Comparison of ENCODE assay signal across 8 cellular contexts in genomic region chr14:34628681-34629135, GRCh38. TPM values are rescaled to one million over a fixed set of nuclear protein-coding genes. Genes with fewer than 3 reads are reported as not detected.
A peak's percentile ranks its signal among the peaks of the same experiment; 100 is the strongest.
DNase-seq lines count a peak whose midpoint lies in the region; ATAC-seq and TF ChIP-seq lines count a peak whose summit lies in the region.

No MANE protein-coding gene starts in this region.

- CTCF ChIA-PET in GM10248 (lab: Yijun Ruan, JAX): no interaction called here

- H3K4me1 ChIP-seq in BLaER1 (peaks cover 28% of the 10 kb centered on the region), Karpas-422 (ENCODE audit: low read length) (peaks cover 14% of the 10 kb centered on the region)

- no peaks in the 10 kb centered on the region for H3K9me3 Mint-ChIP-seq in activated T-helper 2 cell treated with anti-CD3 and anti-CD28 coated beads, Interferon-gamma antibody, Interleukin-2, Interleukin-4, amounts not matched to agents 10 μg/mL and 5 μg/mL and 100 μg/mL, durations not matched to agents 14 hours and 24 hours and 36 hours

- H3K27ac ChIP-seq in BLaER1: no peak overlapping the region
- H3K27ac ChIP-seq in Karpas-422 (ENCODE audit: low read length): peak overlapping the region; percentile 5

- H4K20me1 ChIP-seq in BLaER1 (peaks cover 41% of the 10 kb centered on the region), Karpas-422 (ENCODE audit: insufficient read depth, low read depth, low read length) (peaks cover 5% of the 10 kb centered on the region; the same call in 1 of the 2 replicates)

- H3K36me3 Mint-ChIP-seq in activated T-helper 2 cell treated with anti-CD3 and anti-CD28 coated beads, Interferon-gamma antibody, Interleukin-2, Interleukin-4, amounts not matched to agents 10 μg/mL and 5 μg/mL and 100 μg/mL, durations not matched to agents 14 hours and 24 hours and 36 hours (ENCODE audit: low read depth): peaks cover 21% of the 10 kb centered on the region

- peaks cover 4% of the 10 kb centered on the region for H3K27me3 Mint-ChIP-seq in activated T-helper 2 cell treated with anti-CD3 and anti-CD28 coated beads, Interferon-gamma antibody, Interleukin-2, Interleukin-4, amounts not matched to agents 10 μg/mL and 5 μg/mL and 100 μg/mL, durations not matched to agents 14 hours and 24 hours and 36 hours (ENCODE audit: low read depth)

- no peaks in the 10 kb centered on the region for H3K27me3 ChIP-seq in BLaER1
- H3K27me3 ChIP-seq in Karpas-422 (ENCODE audit: low read length): no peaks in the 10 kb centered on the region

- no peak for TF ChIP-seq CTCF in GM10248 (IDR thresholded peaks at IDR 0.05; ENCODE audit: control extremely low read depth, extremely low read depth, low read depth, missing control alignments)

- H3K4me3 ChIP-seq in BLaER1 (peak overlapping the region; percentile 97), Karpas-422 (ENCODE audit: low read length) (peak overlapping the region; percentile 97)

- peak; percentile 55 for ATAC-seq in left ventricle myocardium superior

- intact Hi-C loops in activated T-helper 2 cell treated with anti-CD3 and anti-CD28 coated beads, Interferon-gamma antibody, Interleukin-2, Interleukin-4, amounts not matched to agents 10 μg/mL and 5 μg/mL and 100 μg/mL, durations not matched to agents 14 hours and 24 hours and 36 hours (cut with micrococcal nuclease): no loop called here
- intact Hi-C loops in left ventricle myocardium superior (cut with micrococcal nuclease): no loop called here

- H3K9me3 ChIP-seq in BLaER1: no peaks in the 10 kb centered on the region
- no peaks in the 10 kb centered on the region for H3K9me3 ChIP-seq in Karpas-422 (ENCODE audit: low read length)

- DNase-seq in Karpas-422 (peak; percentile 51), left ventricle myocardium superior (peak; percentile 37), HuH-7.5 (ENCODE audit: low spot score) (no peak), NCI-H1694 (lab: John Stamatoyannopoulos, UW) (no peak), GM10248 (ENCODE audit: extremely low spot score) (no peak)
- peak; percentile 14 for DNase-seq in activated T-helper 2 cell treated with anti-CD3 and anti-CD28 coated beads, Interferon-gamma antibody, Interleukin-2, Interleukin-4, amounts not matched to agents 10 μg/mL and 5 μg/mL and 100 μg/mL, durations not matched to agents 14 hours and 24 hours and 36 hours (ENCODE audit: low spot score)
- DNase-seq in stimulated activated CD8-positive, alpha-beta memory T cell treated with anti-CD3 and anti-CD28 coated beads, Interleukin-4, amount 100 ng/mL, for 48 hours: peak; percentile 33

- H3K9ac ChIP-seq in BLaER1 (peak overlapping the region; percentile 98), Karpas-422 (ENCODE audit: low read length) (peak overlapping the region; percentile 95)

- peaks cover 58% of the 10 kb centered on the region for H3K79me2 ChIP-seq in Karpas-422 (ENCODE audit: low read length)

- no peaks in the 10 kb centered on the region for H3K9me2 ChIP-seq in Karpas-422 (replicated peaks; ENCODE audit: insufficient read depth, low read length)

- peaks cover 9% of the 10 kb centered on the region for H3K4me1 Mint-ChIP-seq in activated T-helper 2 cell treated with anti-CD3 and anti-CD28 coated beads, Interferon-gamma antibody, Interleukin-2, Interleukin-4, amounts not matched to agents 10 μg/mL and 5 μg/mL and 100 μg/mL, durations not matched to agents 14 hours and 24 hours and 36 hours (ENCODE audit: low read depth)

- POLR2A ChIA-PET in GM10248 (lab: Yijun Ruan, JAX): no interaction called here

- peak overlapping the region; percentile 93 for H3K27ac Mint-ChIP-seq in activated T-helper 2 cell treated with anti-CD3 and anti-CD28 coated beads, Interferon-gamma antibody, Interleukin-2, Interleukin-4, amounts not matched to agents 10 μg/mL and 5 μg/mL and 100 μg/mL, durations not matched to agents 14 hours and 24 hours and 36 hours

- H3K4me2 ChIP-seq in BLaER1 (peak overlapping the region; percentile 94), Karpas-422 (ENCODE audit: low read depth, low read length, poor library complexity, severe bottlenecking) (peak overlapping the region; percentile 95)

- peak overlapping the region; percentile 95 for H3K4me3 Mint-ChIP-seq in activated T-helper 2 cell treated with anti-CD3 and anti-CD28 coated beads, Interferon-gamma antibody, Interleukin-2, Interleukin-4, amounts not matched to agents 10 μg/mL and 5 μg/mL and 100 μg/mL, durations not matched to agents 14 hours and 24 hours and 36 hours (ENCODE audit: low read depth)

- H2AFZ ChIP-seq in Karpas-422 (ENCODE audit: low read length): no peak overlapping the region

- H3K36me3 ChIP-seq in BLaER1: peaks cover 27% of the 10 kb centered on the region
- H3K36me3 ChIP-seq in Karpas-422 (ENCODE audit: insufficient read depth, low read length): peaks cover 7% of the 10 kb centered on the region; the same call in 1 of the 2 replicates

RNA-seq across cellular contexts. Expression of gene SNX6, which starts 1.2 kb away (rescaled TPM):
- 48.7 and 120 TPM in 2 replicates for total RNA-seq in Karpas-422 (2014; rRNA removed; shearing (Covaris generic); ENCODE audit: low replicate concordance)
- total RNA-seq in activated T-helper 2 cell treated with anti-CD3 and anti-CD28 coated beads, Interferon-gamma antibody, Interleukin-2, Interleukin-4, amounts not matched to agents 10 μg/mL and 5 μg/mL and 100 μg/mL, durations not matched to agents 14 hours and 24 hours and 36 hours: 66.6 and 67.0 TPM in 2 replicates
- total RNA-seq in left ventricle myocardium superior: 61.0 TPM

Comparison
In these comparisons a context has a peak if more than half of its experiments do, and no peak if none do; other contexts are left out.
1. DNase-seq: peak in Karpas-422 (single experiment), activated T-helper 2 cell treated with anti-CD3 and anti-CD28 coated beads, Interferon-gamma antibody, Interleukin-2, Interleukin-4, amounts not matched to agents 10 μg/mL and 5 μg/mL and 100 μg/mL, durations not matched to agents 14 hours and 24 hours and 36 hours (single experiment), left ventricle myocardium superior (single experiment) and stimulated activated CD8-positive, alpha-beta memory T cell treated with anti-CD3 and anti-CD28 coated beads, Interleukin-4, amount 100 ng/mL, for 48 hours (single experiment); none in HuH-7.5 (single experiment), NCI-H1694 (single experiment) and GM10248 (single experiment).